In genomic region chr19:58229255-58229639, GRCh38 we compare ENCODE assay signal across 1 cellular context.
TF ChIP-seq lines count a peak whose summit lies in the region.

No MANE protein-coding gene starts in this region.

TF ChIP-seq in SK-N-SH, 30 proteins besides CTCF, POLR2A, EP300 and RAD21 (continued from another document):
- TF ChIP-seq USF2 (IDR thresholded peaks at IDR 0.05; ENCODE audit: borderline replicate concordance, low read depth, low read length): no peak
- TF ChIP-seq NRF1 (IDR thresholded peaks at IDR 0.05; ENCODE audit: low read depth, low read length): no peak
